20 cellular contexts compared by ENCODE assay signal in the genomic region with DNA sequence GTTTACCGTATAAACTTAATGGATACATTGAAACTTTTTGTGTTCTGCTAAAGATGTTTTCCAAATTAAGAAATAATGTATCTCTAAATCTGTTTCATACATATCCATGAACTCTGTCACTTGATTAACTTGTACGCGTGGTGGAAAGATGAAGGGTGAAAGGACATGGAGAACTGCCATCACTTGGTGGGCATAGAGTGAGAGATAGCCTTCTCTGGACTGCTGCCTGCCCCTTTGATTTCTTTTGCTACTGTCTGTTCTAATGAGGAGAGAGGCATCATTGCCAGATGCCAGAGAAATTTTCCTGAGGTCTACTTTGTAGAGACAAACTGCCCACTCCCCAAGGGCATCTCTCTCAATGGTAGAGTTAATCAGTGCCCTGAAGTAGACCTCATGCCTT.
"Had no signal": no experiment of that assay in that cellular context is flagged by ENCODE, and none has a peak within 500 bp of the region (broad histone marks: within the 10 kb centered on the region; RNA-seq: fewer than 3 reads in every experiment).

No MANE protein-coding gene starts in this region.

- H3K27ac Mint-ChIP-seq: activated B cell treated with CpG ODN at 0.5 μM for 24 hours; activated CD4-positive, alpha-beta T cell treated with anti-CD3 and anti-CD28 coated beads, Interleukin-2, amount 10 ng/mL, durations not matched to agents 7 days and 5 days; activated naive CD4-positive, alpha-beta T cell treated with anti-CD3 and anti-CD28 coated beads, Interleukin-2, amount 10 ng/mL, durations not matched to agents 7 days and 5 days; activated T-helper 17 cell treated with anti-CD3 and anti-CD28 coated beads, Interleukin-2, amount 50 U/mL, for 72 hours; progenitor cell of endocrine pancreas; T-helper 1 cell treated with Interleukin-12 subunit alpha and Interleukin-12 subunit beta and Interleukin-4 antibody, amounts not matched to agents 30 μg/mL and 1 μg/mL, for 36 hours had no signal

- H3K4me3 Mint-ChIP-seq: activated B cell treated with CpG ODN at 0.5 μM for 24 hours; activated CD4-positive, alpha-beta T cell treated with anti-CD3 and anti-CD28 coated beads, Interleukin-2, amount 10 ng/mL, durations not matched to agents 7 days and 5 days; activated naive CD4-positive, alpha-beta T cell treated with anti-CD3 and anti-CD28 coated beads, Interleukin-2, amount 10 ng/mL, durations not matched to agents 7 days and 5 days; activated T-helper 17 cell treated with anti-CD3 and anti-CD28 coated beads, Interleukin-2, amount 50 U/mL, for 72 hours; brain; T-helper 1 cell treated with Interleukin-12 subunit alpha and Interleukin-12 subunit beta and Interleukin-4 antibody, amounts not matched to agents 30 μg/mL and 1 μg/mL, for 36 hours had no signal

- H3K27me3 Mint-ChIP-seq: activated B cell treated with CpG ODN at 0.5 μM for 24 hours; activated CD4-positive, alpha-beta T cell treated with anti-CD3 and anti-CD28 coated beads, Interleukin-2, amount 10 ng/mL, durations not matched to agents 7 days and 5 days; activated naive CD4-positive, alpha-beta T cell treated with anti-CD3 and anti-CD28 coated beads, Interleukin-2, amount 10 ng/mL, durations not matched to agents 7 days and 5 days; activated T-helper 17 cell treated with anti-CD3 and anti-CD28 coated beads, Interleukin-2, amount 50 U/mL, for 72 hours; brain; progenitor cell of endocrine pancreas had no signal

- ATAC-seq: activated T-helper 17 cell treated with anti-CD3 and anti-CD28 coated beads, Interleukin-2, amount 50 U/mL, for 72 hours; left colon; sciatic nerve; upper lobe of right lung had no signal

- H3K4me1 Mint-ChIP-seq: activated B cell treated with CpG ODN at 0.5 μM for 24 hours; activated CD4-positive, alpha-beta T cell treated with anti-CD3 and anti-CD28 coated beads, Interleukin-2, amount 10 ng/mL, durations not matched to agents 7 days and 5 days; activated naive CD4-positive, alpha-beta T cell treated with anti-CD3 and anti-CD28 coated beads, Interleukin-2, amount 10 ng/mL, durations not matched to agents 7 days and 5 days; activated T-helper 17 cell treated with anti-CD3 and anti-CD28 coated beads, Interleukin-2, amount 50 U/mL, for 72 hours; brain had no signal

- H3K9me3 Mint-ChIP-seq: activated B cell treated with CpG ODN at 0.5 μM for 24 hours; activated CD4-positive, alpha-beta T cell treated with anti-CD3 and anti-CD28 coated beads, Interleukin-2, amount 10 ng/mL, durations not matched to agents 7 days and 5 days; activated naive CD4-positive, alpha-beta T cell treated with anti-CD3 and anti-CD28 coated beads, Interleukin-2, amount 10 ng/mL, durations not matched to agents 7 days and 5 days; activated T-helper 17 cell treated with anti-CD3 and anti-CD28 coated beads, Interleukin-2, amount 50 U/mL, for 72 hours; brain; T-helper 1 cell treated with Interleukin-12 subunit alpha and Interleukin-12 subunit beta and Interleukin-4 antibody, amounts not matched to agents 30 μg/mL and 1 μg/mL, for 36 hours had no signal

- H3K9me3 ChIP-seq: adrenal gland, esophagus squamous epithelium, upper lobe of right lung had no signal

- H3K4me1 ChIP-seq: adrenal gland, esophagus squamous epithelium, upper lobe of right lung had no signal

- H3K36me3 ChIP-seq: adrenal gland, upper lobe of right lung had no signal

- H3K27ac ChIP-seq: SK-N-MC, upper lobe of right lung had no signal

- DNase-seq: activated B cell treated with CpG ODN at 0.5 μM for 24 hours; activated CD4-positive, alpha-beta T cell treated with anti-CD3 and anti-CD28 coated beads, Interleukin-2, amount 10 ng/mL, durations not matched to agents 7 days and 5 days; activated CD8-positive, alpha-beta memory T cell treated with anti-CD3 and anti-CD28 coated beads for 24 hours; activated naive CD4-positive, alpha-beta T cell treated with anti-CD3 and anti-CD28 coated beads, Interleukin-2, amount 10 ng/mL, durations not matched to agents 7 days and 5 days; adrenal gland; cerebellar nuclear complex; dorsolateral prefrontal cortex; esophagus squamous epithelium; glutamatergic neuron; left colon; mesendoderm; stimulated activated CD4-positive, alpha-beta T cell treated with anti-CD3 and anti-CD28 coated beads, Interleukin-12 subunit alpha, Interleukin-12 subunit beta, amount 100 ng/mL, for 4 hours; stimulated activated naive CD4-positive, alpha-beta T cell treated with Interleukin-2 at 50 U/mL for 16 hours; upper lobe of right lung had no signal

- H3K27me3 ChIP-seq: adrenal gland, dorsolateral prefrontal cortex, esophagus squamous epithelium, upper lobe of right lung had no signal

- H3K4me3 ChIP-seq: adrenal gland, dorsolateral prefrontal cortex, esophagus squamous epithelium, SK-N-MC, upper lobe of right lung had no signal
